9 cellular contexts compared by ENCODE assay signal in the genomic region with DNA sequence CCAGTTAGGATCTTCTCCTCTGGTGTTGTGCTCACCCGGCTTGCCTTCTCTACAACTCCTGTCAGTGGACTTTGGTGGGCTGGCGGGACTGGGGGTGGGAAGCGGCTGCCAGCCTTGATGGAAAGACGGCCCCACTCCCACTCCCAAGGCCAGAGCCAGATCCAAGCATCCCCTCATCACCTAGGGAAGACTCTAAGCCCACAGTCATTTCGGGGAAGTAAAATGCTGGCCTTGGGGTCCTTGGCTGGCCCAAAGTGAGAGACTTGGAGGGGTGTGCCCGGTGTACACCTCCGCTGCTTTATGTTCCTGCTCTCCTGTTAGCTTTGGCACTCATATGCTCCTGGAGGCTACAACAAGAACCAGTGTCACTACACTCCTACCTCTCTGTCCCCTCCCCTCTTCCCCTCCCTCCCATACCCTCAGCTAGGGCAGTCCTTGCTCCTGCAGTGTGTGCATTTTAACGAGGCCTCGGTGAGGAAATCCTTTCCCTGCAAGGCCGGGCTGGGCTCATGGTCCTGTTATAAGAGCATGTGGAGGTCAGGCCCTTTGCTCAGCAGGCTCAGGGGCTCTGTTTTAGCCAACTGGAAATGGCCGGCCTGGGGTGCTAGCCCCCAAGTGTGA. TPM values are rescaled to one million over a fixed set of nuclear protein-coding genes. Genes with fewer than 3 reads are reported as not detected.
DNase-seq lines count a peak whose midpoint lies in the region; ATAC-seq and TF ChIP-seq lines count a peak whose summit lies in the region.
"Had no signal": no experiment of that assay in that cellular context is flagged by ENCODE, and none has a peak within 500 bp of the region (broad histone marks: within the 10 kb centered on the region; RNA-seq: fewer than 3 reads in every experiment).

No MANE protein-coding gene starts in this region.

- TF ChIP-seq POLR2A in Peyer's patch (IDR thresholded peaks at IDR 0.05), result peak; percentile 49 to 71

- intact Hi-C loops in activated CD4-positive, alpha-beta T cell treated with anti-CD3 and anti-CD28 coated beads for 36 hours (cut with DNase I, micrococcal nuclease), result no loop called here

- H3K4me3 Mint-ChIP-seq in activated CD4-positive, alpha-beta T cell treated with anti-CD3 and anti-CD28 coated beads, Interleukin-2, amount 10 ng/mL, durations not matched to agents 7 days and 5 days, result no peak overlapping the region
- H3K4me3 Mint-ChIP-seq in activated CD4-positive, alpha-beta T cell treated with anti-CD3 and anti-CD28 coated beads for 36 hours, result no peak overlapping the region
- H3K4me3 Mint-ChIP-seq in stimulated activated naive B cell treated with anti-CD40 and anti-IgM and Interleukin-4, amounts not matched to agents 10 μg/mL and 1 μg/mL and 100 μg/mL, for 72 hours, result peak overlapping the region; percentile 62 to 69

- no peak for ATAC-seq in activated CD4-positive, alpha-beta T cell treated with anti-CD3 and anti-CD28 coated beads for 36 hours
- no peak for ATAC-seq in stimulated activated naive B cell treated with anti-CD40 and anti-IgM and Interleukin-4, amounts not matched to agents 10 μg/mL and 1 μg/mL and 100 μg/mL, for 72 hours (replicated peaks)
- ATAC-seq in GM21528 (IDR thresholded peaks at IDR 0.05; ENCODE audit: low FRiP score, unreplicated experiment), result no peak

- POLR2A ChIA-PET in activated CD4-positive, alpha-beta T cell treated with anti-CD3 and anti-CD28 coated beads, Interleukin-2, amount 10 ng/mL, durations not matched to agents 7 days and 5 days (lab: Charles Lee), result no interaction called here
- POLR2A ChIA-PET in activated CD4-positive, alpha-beta T cell treated with anti-CD3 and anti-CD28 coated beads for 36 hours (lab: Charles Lee), result no interaction called here

- no peak for DNase-seq in activated CD4-positive, alpha-beta T cell treated with anti-CD3 and anti-CD28 coated beads, Interleukin-2, amount 10 ng/mL, durations not matched to agents 7 days and 5 days
- no peak for DNase-seq in activated CD4-positive, alpha-beta T cell treated with anti-CD3 and anti-CD28 coated beads for 36 hours
- peak in 1 of 3 donors; percentile 71 for DNase-seq in Peyer's patch
- DNase-seq in iPS-NIHi11 (ENCODE audit: low spot score), result peak; percentile 12
- DNase-seq in stimulated activated naive B cell treated with anti-CD40 and anti-IgM and Interleukin-4, amounts not matched to agents 10 μg/mL and 1 μg/mL and 100 μg/mL, for 72 hours, result no peak
- no peak for DNase-seq in NCI-H748 (lab: John Stamatoyannopoulos, UW; ENCODE audit: unreplicated experiment)
- DNase-seq in UCSD-AML1 (lab: John Stamatoyannopoulos, UW; ENCODE audit: unreplicated experiment), result no peak

- H3K4me1 Mint-ChIP-seq in activated CD4-positive, alpha-beta T cell treated with anti-CD3 and anti-CD28 coated beads, Interleukin-2, amount 10 ng/mL, durations not matched to agents 7 days and 5 days, result peaks cover 12% of the 10 kb centered on the region
- H3K4me1 Mint-ChIP-seq in activated CD4-positive, alpha-beta T cell treated with anti-CD3 and anti-CD28 coated beads for 36 hours, result peaks cover 15% of the 10 kb centered on the region
- H3K4me1 Mint-ChIP-seq in stimulated activated naive B cell treated with anti-CD40 and anti-IgM and Interleukin-4, amounts not matched to agents 10 μg/mL and 1 μg/mL and 100 μg/mL, for 72 hours, result peaks cover 15 to 35% of the 10 kb centered on the region in 2 donors

- TF ChIP-seq CTCF in Peyer's patch (IDR thresholded peaks at IDR 0.05), result no peak

- peaks cover 0 to 23% (median 11%) of the 10 kb centered on the region in 4 donors for H3K4me1 ChIP-seq in Peyer's patch
- H3K4me1 ChIP-seq: BLaER1 had no signal

- H3K27ac ChIP-seq in Peyer's patch, result peak overlapping the region in 3 of 4 donors; percentile 85 to 88 (median 87)
- H3K27ac ChIP-seq: BLaER1 had no signal

- peaks cover 70% of the 10 kb centered on the region for H3K27me3 Mint-ChIP-seq in activated CD4-positive, alpha-beta T cell treated with anti-CD3 and anti-CD28 coated beads, Interleukin-2, amount 10 ng/mL, durations not matched to agents 7 days and 5 days
- peaks cover 54% of the 10 kb centered on the region for H3K27me3 Mint-ChIP-seq in activated CD4-positive, alpha-beta T cell treated with anti-CD3 and anti-CD28 coated beads for 36 hours
- peaks cover 63 to 82% of the 10 kb centered on the region in 2 donors for H3K27me3 Mint-ChIP-seq in stimulated activated naive B cell treated with anti-CD40 and anti-IgM and Interleukin-4, amounts not matched to agents 10 μg/mL and 1 μg/mL and 100 μg/mL, for 72 hours

- peak overlapping the region; percentile 69 for H3K27ac Mint-ChIP-seq in activated CD4-positive, alpha-beta T cell treated with anti-CD3 and anti-CD28 coated beads, Interleukin-2, amount 10 ng/mL, durations not matched to agents 7 days and 5 days
- H3K27ac Mint-ChIP-seq in activated CD4-positive, alpha-beta T cell treated with anti-CD3 and anti-CD28 coated beads for 36 hours, result no peak overlapping the region
- H3K27ac Mint-ChIP-seq in stimulated activated naive B cell treated with anti-CD40 and anti-IgM and Interleukin-4, amounts not matched to agents 10 μg/mL and 1 μg/mL and 100 μg/mL, for 72 hours, result no peak overlapping the region

- peaks cover 5% of the 10 kb centered on the region for H3K36me3 Mint-ChIP-seq in activated CD4-positive, alpha-beta T cell treated with anti-CD3 and anti-CD28 coated beads, Interleukin-2, amount 10 ng/mL, durations not matched to agents 7 days and 5 days (ENCODE audit: low read depth)
- no peaks in the 10 kb centered on the region for H3K36me3 Mint-ChIP-seq in activated CD4-positive, alpha-beta T cell treated with anti-CD3 and anti-CD28 coated beads for 36 hours (ENCODE audit: low read depth)
- H3K36me3 Mint-ChIP-seq in stimulated activated naive B cell treated with anti-CD40 and anti-IgM and Interleukin-4, amounts not matched to agents 10 μg/mL and 1 μg/mL and 100 μg/mL, for 72 hours, result peaks cover 5 to 6% of the 10 kb centered on the region in 2 donors

- no peaks in the 10 kb centered on the region for H3K36me3 ChIP-seq in Peyer's patch
- H3K36me3 ChIP-seq: BLaER1 had no signal

- H3K27me3 ChIP-seq in Peyer's patch, result peaks cover 0 to 12% of the 10 kb centered on the region in 2 donors

- CTCF ChIA-PET in activated CD4-positive, alpha-beta T cell treated with anti-CD3 and anti-CD28 coated beads, Interleukin-2, amount 10 ng/mL, durations not matched to agents 7 days and 5 days (lab: Charles Lee), result interaction anchor here (0.8 to 1.0 kb wide), 2 partner anchors 9 to 35 kb away, joined by 3 read pairs; no protein-coding TSS in a partner anchor
- CTCF ChIA-PET in activated CD4-positive, alpha-beta T cell treated with anti-CD3 and anti-CD28 coated beads for 36 hours (lab: Charles Lee), result interaction anchor here (0.6 kb wide), 1 partner anchor 35 kb away, joined by 4 read pairs; no protein-coding TSS in a partner anchor

- H3K9me3 ChIP-seq in Peyer's patch, result no peaks in the 10 kb centered on the region

- H3K9me3 Mint-ChIP-seq in activated CD4-positive, alpha-beta T cell treated with anti-CD3 and anti-CD28 coated beads, Interleukin-2, amount 10 ng/mL, durations not matched to agents 7 days and 5 days, result no peaks in the 10 kb centered on the region
- H3K9me3 Mint-ChIP-seq in activated CD4-positive, alpha-beta T cell treated with anti-CD3 and anti-CD28 coated beads for 36 hours (ENCODE audit: low read depth), result no peaks in the 10 kb centered on the region
- H3K9me3 Mint-ChIP-seq in stimulated activated naive B cell treated with anti-CD40 and anti-IgM and Interleukin-4, amounts not matched to agents 10 μg/mL and 1 μg/mL and 100 μg/mL, for 72 hours, result peaks cover 0 to 2% of the 10 kb centered on the region in 2 donors

- peak overlapping the region in 2 of 4 donors; percentile 81 to 84 for H3K4me3 ChIP-seq in Peyer's patch

RNA-seq across cellular contexts. Expression of a gene that starts 1.0 kb away (rescaled TPM):
- total RNA-seq in activated CD4-positive, alpha-beta T cell treated with anti-CD3 and anti-CD28 coated beads, Interleukin-2, amount 10 ng/mL, durations not matched to agents 7 days and 5 days, result not detected
- not detected for total RNA-seq in activated CD4-positive, alpha-beta T cell treated with anti-CD3 and anti-CD28 coated beads for 36 hours
- total RNA-seq in Peyer's patch, result 10 to 100 TPM; 15.7 to 28.4 (median 19.8) TPM

RNA-seq across cellular contexts. Expression of a gene that starts 9.8 kb away (rescaled TPM):
- total RNA-seq in activated CD4-positive, alpha-beta T cell treated with anti-CD3 and anti-CD28 coated beads, Interleukin-2, amount 10 ng/mL, durations not matched to agents 7 days and 5 days, result not detected
- not detected for total RNA-seq in activated CD4-positive, alpha-beta T cell treated with anti-CD3 and anti-CD28 coated beads for 36 hours
- 10 to 100 TPM; 25.7 to 71.2 (median 46.1) TPM for total RNA-seq in Peyer's patch

RNA-seq across cellular contexts. Expression of a gene that starts 9.9 kb away (rescaled TPM):
- total RNA-seq in activated CD4-positive, alpha-beta T cell treated with anti-CD3 and anti-CD28 coated beads, Interleukin-2, amount 10 ng/mL, durations not matched to agents 7 days and 5 days, result not detected
- total RNA-seq in activated CD4-positive, alpha-beta T cell treated with anti-CD3 and anti-CD28 coated beads for 36 hours, result not detected
- not detected for total RNA-seq in Peyer's patch

RNA-seq across cellular contexts. Expression of a gene that starts 18.6 kb away (rescaled TPM):
- not detected for total RNA-seq in activated CD4-positive, alpha-beta T cell treated with anti-CD3 and anti-CD28 coated beads, Interleukin-2, amount 10 ng/mL, durations not matched to agents 7 days and 5 days
- total RNA-seq in activated CD4-positive, alpha-beta T cell treated with anti-CD3 and anti-CD28 coated beads for 36 hours, result not detected
- total RNA-seq in Peyer's patch, result 10 to 100 TPM in 1 of 4 donors, 1 to 10 TPM in 3; 3.3 to 11.8 (median 5.7) TPM

RNA-seq across cellular contexts. Expression of a gene that starts 22.7 kb away (rescaled TPM):
- total RNA-seq in activated CD4-positive, alpha-beta T cell treated with anti-CD3 and anti-CD28 coated beads, Interleukin-2, amount 10 ng/mL, durations not matched to agents 7 days and 5 days, result not detected
- not detected for total RNA-seq in activated CD4-positive, alpha-beta T cell treated with anti-CD3 and anti-CD28 coated beads for 36 hours
- total RNA-seq in Peyer's patch, result 10 to 100 TPM in 3 of 4 donors, 1 to 10 TPM in 1; 6.7 to 21.2 (median 13.9) TPM

Comparison
In these comparisons a context has a peak if more than half of its experiments do, and no peak if none do; other contexts are left out.
1. H3K4me3 Mint-ChIP-seq: peak in stimulated activated naive B cell treated with anti-CD40 and anti-IgM and Interleukin-4, amounts not matched to agents 10 μg/mL and 1 μg/mL and 100 μg/mL, for 72 hours (2 of 2); none in activated CD4-positive, alpha-beta T cell treated with anti-CD3 and anti-CD28 coated beads, Interleukin-2, amount 10 ng/mL, durations not matched to agents 7 days and 5 days (single experiment) and activated CD4-positive, alpha-beta T cell treated with anti-CD3 and anti-CD28 coated beads for 36 hours (single experiment).
2. RNA of a gene that starts 1.0 kb away (total RNA-seq): 15.7 to 28.4 TPM in Peyer's patch; not detected in activated CD4-positive, alpha-beta T cell treated with anti-CD3 and anti-CD28 coated beads for 36 hours and not detected in activated CD4-positive, alpha-beta T cell treated with anti-CD3 and anti-CD28 coated beads, Interleukin-2, amount 10 ng/mL, durations not matched to agents 7 days and 5 days; every median in the first group is over 10 times any median in the second.
3. RNA of a gene that starts 9.8 kb away (total RNA-seq): 25.7 to 71.2 TPM in Peyer's patch; not detected in activated CD4-positive, alpha-beta T cell treated with anti-CD3 and anti-CD28 coated beads, Interleukin-2, amount 10 ng/mL, durations not matched to agents 7 days and 5 days and not detected in activated CD4-positive, alpha-beta T cell treated with anti-CD3 and anti-CD28 coated beads for 36 hours; every median in the first group is over 10 times any median in the second.